Comparison of ENCODE assay signal across 13 cellular contexts in genomic region chr13:99375806-99376080, GRCh38.
A peak's percentile ranks its signal among the peaks of the same experiment; 100 is the strongest.
DNase-seq lines count a peak whose midpoint lies in the region; ATAC-seq and TF ChIP-seq lines count a peak whose summit lies in the region.
"Had no signal": no experiment of that assay in that cellular context is flagged by ENCODE, and none has a peak within 500 bp of the region (broad histone marks: within the 10 kb centered on the region; RNA-seq: fewer than 3 reads in every experiment).

No MANE protein-coding gene starts in this region.

- no peak overlapping the region for H3K4me3 ChIP-seq in transverse colon
- no peak overlapping the region for H3K4me3 ChIP-seq in esophagus muscularis mucosa
- H3K4me3 ChIP-seq: HAP-1 had no signal

- no peaks in the 10 kb centered on the region for H3K27me3 ChIP-seq in transverse colon
- H3K27me3 ChIP-seq in esophagus muscularis mucosa = no peaks in the 10 kb centered on the region
- H3K27me3 ChIP-seq: brain microvascular endothelial cell had no signal

- WGBS in transverse colon (ENCODE audit: low coverage in 1 of 2), 2 donors = 83 to 86% methylated on average over 2 of the region's 2 CpGs
- WGBS in esophagus muscularis mucosa = 92% methylated on average over 2 of the region's 2 CpGs

- TF ChIP-seq EP300 in transverse colon (IDR thresholded peaks at IDR 0.05; ENCODE audit: low read depth) (no peak), esophagus muscularis mucosa (IDR thresholded peaks at IDR 0.05) (no peak)

- H3K27ac Mint-ChIP-seq in stimulated activated naive CD8-positive, alpha-beta T cell treated with anti-CD3 and anti-CD28 coated beads, Interleukin-15, Interleukin-2, amounts not matched to agents 100 ng/mL and 50 ng/mL, for 24 hours = peak overlapping the region; percentile 82
- H3K27ac Mint-ChIP-seq in activated naive CD8-positive, alpha-beta T cell treated with anti-CD3 and anti-CD28 coated beads, Interleukin-2, amount 50 U/mL, for 24 hours = peak overlapping the region; percentile 84

- H3K36me3 ChIP-seq in transverse colon (peaks cover 0 to 1% (median 0%) of the 10 kb centered on the region in 4 donors), esophagus muscularis mucosa (peaks cover 0 to 39% (median 17%) of the 10 kb centered on the region in 4 donors)
- H3K36me3 ChIP-seq: brain microvascular endothelial cell had no signal

- H3K4me1 Mint-ChIP-seq in stimulated activated naive CD8-positive, alpha-beta T cell treated with anti-CD3 and anti-CD28 coated beads, Interleukin-15, Interleukin-2, amounts not matched to agents 100 ng/mL and 50 ng/mL, for 24 hours (ENCODE audit: low read depth) = peaks cover 95% of the 10 kb centered on the region
- H3K4me1 Mint-ChIP-seq in activated naive CD8-positive, alpha-beta T cell treated with anti-CD3 and anti-CD28 coated beads, Interleukin-2, amount 50 U/mL, for 24 hours = peaks cover 91% of the 10 kb centered on the region

- no peak for TF ChIP-seq POLR2A in transverse colon (IDR thresholded peaks at IDR 0.05)
- no peak for TF ChIP-seq POLR2A in esophagus muscularis mucosa (IDR thresholded peaks at IDR 0.05; ENCODE audit: low read depth)

- H3K27ac ChIP-seq in transverse colon (peak overlapping the region in 3 of 4 donors; percentile 7 to 46 (median 13)), esophagus muscularis mucosa (replicated peaks in 1 of 4) (no peak overlapping the region)
- H3K27ac ChIP-seq: brain microvascular endothelial cell had no signal

- no peaks in the 10 kb centered on the region for H3K9me3 Mint-ChIP-seq in stimulated activated naive CD8-positive, alpha-beta T cell treated with anti-CD3 and anti-CD28 coated beads, Interleukin-15, Interleukin-2, amounts not matched to agents 100 ng/mL and 50 ng/mL, for 24 hours
- H3K9me3 Mint-ChIP-seq in activated naive CD8-positive, alpha-beta T cell treated with anti-CD3 and anti-CD28 coated beads, Interleukin-2, amount 50 U/mL, for 24 hours = no peaks in the 10 kb centered on the region

- no peak for TF ChIP-seq CTCF in transverse colon (IDR thresholded peaks at IDR 0.05)
- TF ChIP-seq CTCF in esophagus muscularis mucosa (IDR thresholded peaks at IDR 0.05) = no peak

- H3K27me3 Mint-ChIP-seq in stimulated activated naive CD8-positive, alpha-beta T cell treated with anti-CD3 and anti-CD28 coated beads, Interleukin-15, Interleukin-2, amounts not matched to agents 100 ng/mL and 50 ng/mL, for 24 hours = no peaks in the 10 kb centered on the region
- no peaks in the 10 kb centered on the region for H3K27me3 Mint-ChIP-seq in activated naive CD8-positive, alpha-beta T cell treated with anti-CD3 and anti-CD28 coated beads, Interleukin-2, amount 50 U/mL, for 24 hours

- intact Hi-C loops in transverse colon (cut with DNase I; ENCODE audit: low total_unique reads) = no loop called here
- intact Hi-C loops in esophagus muscularis mucosa (cut with DNase I) = no loop called here

- H3K9me3 ChIP-seq in transverse colon = no peaks in the 10 kb centered on the region
- no peaks in the 10 kb centered on the region for H3K9me3 ChIP-seq in esophagus muscularis mucosa
- H3K9me3 ChIP-seq: Caco-2, HAP-1 had no signal

- H3K36me3 Mint-ChIP-seq in stimulated activated naive CD8-positive, alpha-beta T cell treated with anti-CD3 and anti-CD28 coated beads, Interleukin-15, Interleukin-2, amounts not matched to agents 100 ng/mL and 50 ng/mL, for 24 hours (ENCODE audit: low read depth) = peaks cover 73% of the 10 kb centered on the region
- peaks cover 53% of the 10 kb centered on the region for H3K36me3 Mint-ChIP-seq in activated naive CD8-positive, alpha-beta T cell treated with anti-CD3 and anti-CD28 coated beads, Interleukin-2, amount 50 U/mL, for 24 hours (ENCODE audit: low read depth)

- H3K4me1 ChIP-seq in transverse colon = no peaks in the 10 kb centered on the region
- peaks cover 0 to 4% (median 0%) of the 10 kb centered on the region in 4 donors for H3K4me1 ChIP-seq in esophagus muscularis mucosa
- H3K4me1 ChIP-seq: Caco-2 had no signal

- DNase-seq in stimulated activated naive CD8-positive, alpha-beta T cell treated with anti-CD3 and anti-CD28 coated beads, Interleukin-15, Interleukin-2, amounts not matched to agents 100 U/mL and 50 U/mL, for 24 hours = no peak
- peak; percentile 1 for DNase-seq in activated naive CD8-positive, alpha-beta T cell treated with anti-CD3 and anti-CD28 coated beads, Interleukin-2, amount 50 U/mL, for 24 hours
- DNase-seq in transverse colon (no peak), esophagus muscularis mucosa (ENCODE audit: extremely low spot score) (no peak)
- DNase-seq: brain microvascular endothelial cell, Caco-2, NCI-H2081 treated with DMSO at 0.1 percent for 48 hours, retina had no signal

- ATAC-seq in stimulated activated naive CD8-positive, alpha-beta T cell treated with anti-CD3 and anti-CD28 coated beads, Interleukin-15, Interleukin-2, amounts not matched to agents 100 U/mL and 50 U/mL, for 24 hours = no peak
- ATAC-seq in HG03354 (IDR thresholded peaks at IDR 0.05; ENCODE audit: poor library complexity, severe bottlenecking, unreplicated experiment) (peak; percentile 1), HG02870 (IDR thresholded peaks at IDR 0.05; ENCODE audit: unreplicated experiment) (no peak), HG02571 (IDR thresholded peaks at IDR 0.05; ENCODE audit: unreplicated experiment) (no peak)
- no peak for ATAC-seq in activated naive CD8-positive, alpha-beta T cell treated with anti-CD3 and anti-CD28 coated beads, Interleukin-2, amount 50 U/mL, for 24 hours

- in situ Hi-C loops in transverse colon (cut with MboI; ENCODE audit: low pct_ligation_motif_present in 1 of 4, low pct_unique_long_range_greater_than_20kb in 1 of 4, low sequenced_read_pairs in 3 of 4) = no loop called here

- no peak overlapping the region for H3K4me3 Mint-ChIP-seq in stimulated activated naive CD8-positive, alpha-beta T cell treated with anti-CD3 and anti-CD28 coated beads, Interleukin-15, Interleukin-2, amounts not matched to agents 100 ng/mL and 50 ng/mL, for 24 hours
- H3K4me3 Mint-ChIP-seq in activated naive CD8-positive, alpha-beta T cell treated with anti-CD3 and anti-CD28 coated beads, Interleukin-2, amount 50 U/mL, for 24 hours = no peak overlapping the region

Comparison
In these comparisons a context has a peak if more than half of its experiments do, and no peak if none do; other contexts are left out.
1. H3K27ac ChIP-seq: peak in transverse colon (3 of 4); none in esophagus muscularis mucosa (0 of 4).